ENCODE assay signal across 1 cellular context in the genomic region with DNA sequence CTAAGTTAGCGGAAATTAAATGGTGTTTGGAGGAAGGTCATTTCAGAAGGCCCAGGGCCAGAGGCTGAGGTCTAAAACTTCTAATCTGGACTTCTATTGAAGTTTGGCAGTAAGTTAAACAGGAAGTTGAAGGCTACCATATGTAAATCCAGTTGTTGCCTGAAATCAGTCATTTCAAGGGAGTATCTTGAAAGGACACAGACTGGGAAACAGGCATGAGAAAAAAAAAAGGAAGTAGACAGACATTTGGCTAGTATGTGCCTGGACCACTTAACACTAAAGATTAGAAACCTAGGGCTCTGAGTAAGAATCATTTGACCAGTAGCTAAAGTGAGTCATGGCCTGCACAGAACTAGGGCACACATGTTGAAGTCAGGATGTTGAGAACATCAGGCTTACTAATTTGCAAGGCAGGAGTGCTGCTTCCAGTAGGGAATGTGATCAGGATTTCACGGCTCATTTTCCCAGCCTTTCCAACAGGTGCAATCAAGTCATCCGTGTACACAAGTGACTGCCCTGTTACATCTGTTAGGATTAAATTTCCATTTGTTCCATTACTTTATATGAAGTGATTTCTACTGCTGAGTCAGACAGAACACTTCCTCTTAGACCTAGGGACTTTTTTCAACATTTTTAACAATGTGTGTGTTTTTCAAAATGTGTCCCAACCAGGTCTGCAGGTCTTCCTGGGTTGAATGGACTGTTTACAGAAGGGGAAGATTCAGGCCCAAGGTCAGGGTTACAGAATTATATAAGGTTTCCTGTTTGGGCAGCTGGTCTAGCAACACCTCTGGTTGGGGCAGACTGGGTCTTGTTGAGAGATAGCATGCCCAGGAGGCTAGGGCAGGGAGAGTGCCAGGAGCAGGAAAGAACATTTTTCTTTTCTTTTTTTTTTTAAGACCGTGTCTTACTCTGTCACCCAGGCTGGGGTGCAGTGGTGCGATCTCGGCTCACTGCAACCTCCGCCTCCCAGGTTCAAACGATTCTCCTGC.
A peak's percentile ranks its signal among the peaks of the same experiment; 100 is the strongest.
TF ChIP-seq lines count a peak whose summit lies in the region.

No MANE protein-coding gene starts in this region.

TF ChIP-seq in HEK293, 187 proteins besides CTCF, POLR2A, EP300 and RAD21 (continued from another document):
- TF ChIP-seq PRDM1 (tag by site-specific recombination; IDR thresholded peaks at IDR 0.05) = 0 out of 2 replicates have a peak, but pooled peaks have one; percentile 27
- TF ChIP-seq, protein P1, sequence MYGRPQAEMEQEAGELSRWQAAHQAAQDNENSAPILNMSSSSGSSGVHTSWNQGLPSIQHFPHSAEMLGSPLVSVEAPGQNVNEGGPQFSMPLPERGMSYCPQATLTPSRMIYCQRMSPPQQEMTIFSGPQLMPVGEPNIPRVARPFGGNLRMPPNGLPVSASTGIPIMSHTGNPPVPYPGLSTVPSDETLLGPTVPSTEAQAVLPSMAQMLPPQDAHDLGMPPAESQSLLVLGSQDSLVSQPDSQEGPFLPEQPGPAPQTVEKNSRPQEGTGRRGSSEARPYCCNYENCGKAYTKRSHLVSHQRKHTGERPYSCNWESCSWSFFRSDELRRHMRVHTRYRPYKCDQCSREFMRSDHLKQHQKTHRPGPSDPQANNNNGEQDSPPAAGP (tag by site-specific recombination; IDR thresholded peaks at IDR 0.05) = peak; percentile 70
- TF ChIP-seq ZNF416 (tag by site-specific recombination; IDR thresholded peaks at IDR 0.05) = no peak
- peak; percentile 42; the same call in 1 of the 2 replicates for TF ChIP-seq ZNF335 (tag by site-specific recombination; conservative IDR thresholded peaks at IDR 0.05)
- TF ChIP-seq, protein P2, sequence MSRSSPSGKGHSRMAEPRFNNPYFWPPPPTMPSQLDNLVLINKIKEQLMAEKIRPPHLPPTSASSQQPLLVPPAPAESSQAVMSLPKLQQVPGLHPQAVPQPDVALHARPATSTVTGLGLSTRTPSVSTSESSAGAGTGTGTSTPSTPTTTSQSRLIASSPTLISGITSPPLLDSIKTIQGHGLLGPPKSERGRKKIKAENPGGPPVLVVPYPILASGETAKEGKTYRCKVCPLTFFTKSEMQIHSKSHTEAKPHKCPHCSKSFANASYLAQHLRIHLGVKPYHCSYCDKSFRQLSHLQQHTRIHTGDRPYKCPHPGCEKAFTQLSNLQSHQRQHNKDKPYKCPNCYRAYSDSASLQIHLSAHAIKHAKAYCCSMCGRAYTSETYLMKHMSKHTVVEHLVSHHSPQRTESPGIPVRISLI (tag by site-specific recombination; IDR thresholded peaks at IDR 0.05) = 0 out of 2 replicates have a peak, but pooled peaks have one; percentile 34
- TF ChIP-seq ZNF24 (tag by site-specific recombination; IDR thresholded peaks at IDR 0.05) = peak; percentile 25; the same call in 1 of the 2 replicates
- peak; percentile 41; the same call in 1 of the 2 replicates for TF ChIP-seq FEZF1 (tag by site-specific recombination; IDR thresholded peaks at IDR 0.05)
- peak; percentile 51; the same call in 1 of the 2 replicates for TF ChIP-seq TSHZ1 (tag by site-specific recombination; IDR thresholded peaks at IDR 0.05; ENCODE audit: borderline replicate concordance)
- no peak for TF ChIP-seq ZBTB7A (tag by site-specific recombination; IDR thresholded peaks at IDR 0.05; ENCODE audit: low read depth)
- peak; percentile 95 for TF ChIP-seq ZNF600 (tag by site-specific recombination; IDR thresholded peaks at IDR 0.05)
- TF ChIP-seq, protein P3, sequence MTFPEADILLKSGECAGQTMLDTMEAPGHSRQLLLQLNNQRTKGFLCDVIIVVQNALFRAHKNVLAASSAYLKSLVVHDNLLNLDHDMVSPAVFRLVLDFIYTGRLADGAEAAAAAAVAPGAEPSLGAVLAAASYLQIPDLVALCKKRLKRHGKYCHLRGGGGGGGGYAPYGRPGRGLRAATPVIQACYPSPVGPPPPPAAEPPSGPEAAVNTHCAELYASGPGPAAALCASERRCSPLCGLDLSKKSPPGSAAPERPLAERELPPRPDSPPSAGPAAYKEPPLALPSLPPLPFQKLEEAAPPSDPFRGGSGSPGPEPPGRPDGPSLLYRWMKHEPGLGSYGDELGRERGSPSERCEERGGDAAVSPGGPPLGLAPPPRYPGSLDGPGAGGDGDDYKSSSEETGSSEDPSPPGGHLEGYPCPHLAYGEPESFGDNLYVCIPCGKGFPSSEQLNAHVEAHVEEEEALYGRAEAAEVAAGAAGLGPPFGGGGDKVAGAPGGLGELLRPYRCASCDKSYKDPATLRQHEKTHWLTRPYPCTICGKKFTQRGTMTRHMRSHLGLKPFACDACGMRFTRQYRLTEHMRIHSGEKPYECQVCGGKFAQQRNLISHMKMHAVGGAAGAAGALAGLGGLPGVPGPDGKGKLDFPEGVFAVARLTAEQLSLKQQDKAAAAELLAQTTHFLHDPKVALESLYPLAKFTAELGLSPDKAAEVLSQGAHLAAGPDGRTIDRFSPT (tag by site-specific recombination; IDR thresholded peaks at IDR 0.05) = peak; percentile 58; the same call in 1 of the 2 replicates
- no peak for TF ChIP-seq ZNF112 (tag by site-specific recombination; IDR thresholded peaks at IDR 0.05)
- TF ChIP-seq TCF7L2 (IDR thresholded peaks at IDR 0.05; ENCODE audit: borderline replicate concordance, low read depth, low read length) = no peak
- peak; percentile 83 for TF ChIP-seq ZNF366 (tag by site-specific recombination; conservative IDR thresholded peaks at IDR 0.05)
- peak; percentile 46; the same call in 1 of the 2 replicates for TF ChIP-seq ZNF660 (tag by site-specific recombination; IDR thresholded peaks at IDR 0.05)
- TF ChIP-seq GLIS2 (tag by site-specific recombination; IDR thresholded peaks at IDR 0.05) = peak; percentile 43; the same call in 1 of the 2 replicates
- TF ChIP-seq ZBTB20 (tag by site-specific recombination; IDR thresholded peaks at IDR 0.05) = peak; percentile 82
- TF ChIP-seq ZFP37 (tag by site-specific recombination; IDR thresholded peaks at IDR 0.05) = peak; percentile 67
- TF ChIP-seq ZNF843 (tag by site-specific recombination; IDR thresholded peaks at IDR 0.05) = 0 out of 2 replicates have a peak, but pooled peaks have one; percentile 49
- no peak for TF ChIP-seq GLI4 (tag by site-specific recombination; IDR thresholded peaks at IDR 0.05)
- TF ChIP-seq ZNF223 (tag by site-specific recombination; IDR thresholded peaks at IDR 0.05) = peak; percentile 86
- TF ChIP-seq ZNF692 (tag by site-specific recombination; IDR thresholded peaks at IDR 0.05) = peak; percentile 44; the same call in 1 of the 2 replicates
- TF ChIP-seq KLF8 (tag by site-specific recombination; IDR thresholded peaks at IDR 0.05) = no peak
- no peak for TF ChIP-seq ZNF121 (tag by site-specific recombination; IDR thresholded peaks at IDR 0.05)
- no peak for TF ChIP-seq BCL11A (tag by site-specific recombination; IDR thresholded peaks at IDR 0.05; ENCODE audit: low read depth)
- 0 out of 2 replicates have a peak, but pooled peaks have one; percentile 38 for TF ChIP-seq ZEB2 (tag by site-specific recombination; IDR thresholded peaks at IDR 0.05)
- peak; percentile 98 for TF ChIP-seq OSR2 (tag by site-specific recombination; IDR thresholded peaks at IDR 0.05)
